In genomic region chr16:84540194-84540593, GRCh38 we compare ENCODE assay signal across 27 cellular contexts.
"Had no signal": no experiment of that assay in that cellular context is flagged by ENCODE, and none has a peak within 500 bp of the region (broad histone marks: within the 10 kb centered on the region; RNA-seq: fewer than 3 reads in every experiment).

No MANE protein-coding gene starts in this region.

- H3K4me1 ChIP-seq: lower lobe of right lung, suprapubic skin, upper lobe of right lung had no signal

- H3K4me3 Mint-ChIP-seq: mesothelial cell of epicardium; naive B cell; natural killer cell; nephron progenitor cell; stimulated activated effector memory CD8-positive, alpha-beta T cell treated with anti-CD3 and anti-CD28 coated beads, Interleukin-12 subunit alpha, Interleukin-12 subunit beta, amount 100 ng/mL, for 72 hours; stimulated activated naive CD8-positive, alpha-beta T cell treated with anti-CD3 and anti-CD28 coated beads, Interleukin-15, Interleukin-2, amounts not matched to agents 100 ng/mL and 50 ng/mL, for 24 hours had no signal

- H3K27me3 ChIP-seq: ovary, right atrium auricular region, tibial artery, upper lobe of right lung had no signal

- ATAC-seq: left cardiac atrium; left lung; lower lobe of right lung; natural killer cell; sciatic nerve; stimulated activated effector memory CD8-positive, alpha-beta T cell treated with anti-CD3 and anti-CD28 coated beads, Interleukin-12 subunit alpha, Interleukin-12 subunit beta, amount 100 ng/mL, for 72 hours; upper lobe of right lung had no signal

- H3K4me1 Mint-ChIP-seq: natural killer cell had no signal

- FAIRE-seq: keratinocyte, urothelium cell line had no signal

- H3K36me3 ChIP-seq: left lung, lower lobe of right lung, ovary, right atrium auricular region, suprapubic skin, thoracic aorta, tibial artery, upper lobe of right lung had no signal

- H3K27ac ChIP-seq: left lung, lower lobe of right lung, ovary, right atrium auricular region, skin epidermis, suprapubic skin, thoracic aorta, tibial artery, upper lobe of right lung had no signal

- H3K9me3 ChIP-seq: left lung, lower lobe of right lung, ovary, right atrium auricular region, suprapubic skin, thoracic aorta, tibial artery, upper lobe of right lung had no signal

- H3K36me3 Mint-ChIP-seq: mesothelial cell of epicardium, natural killer cell had no signal

- H3K27ac Mint-ChIP-seq: mesothelial cell of epicardium; natural killer cell; progenitor cell of endocrine pancreas; stimulated activated effector memory CD8-positive, alpha-beta T cell treated with anti-CD3 and anti-CD28 coated beads, Interleukin-12 subunit alpha, Interleukin-12 subunit beta, amount 100 ng/mL, for 72 hours; stimulated activated naive CD8-positive, alpha-beta T cell treated with anti-CD3 and anti-CD28 coated beads, Interleukin-15, Interleukin-2, amounts not matched to agents 100 ng/mL and 50 ng/mL, for 24 hours had no signal

- H3K4me3 ChIP-seq: left lung, lower lobe of right lung, ovary, right atrium auricular region, skin epidermis, suprapubic skin, thoracic aorta, tibial artery, upper lobe of right lung had no signal

- DNase-seq: hippocampal formation; kidney glomerular epithelial cell; left cardiac atrium; left lung; mammary epithelial cell; mesendoderm; naive B cell; natural killer cell; nephron progenitor cell; ovary; stimulated activated CD4-positive, alpha-beta T cell treated with anti-CD3 and anti-CD28 coated beads, Interleukin-4, amount 100 ng/mL, for 24 hours; stimulated activated naive CD4-positive, alpha-beta T cell; tibial artery; trophoblast cell; upper lobe of right lung had no signal

- H3K27me3 Mint-ChIP-seq: progenitor cell of endocrine pancreas; stimulated activated naive CD8-positive, alpha-beta T cell treated with anti-CD3 and anti-CD28 coated beads, Interleukin-15, Interleukin-2, amounts not matched to agents 100 ng/mL and 50 ng/mL, for 24 hours had no signal

- H3K9me3 Mint-ChIP-seq: mesothelial cell of epicardium; natural killer cell; stimulated activated effector memory CD8-positive, alpha-beta T cell treated with anti-CD3 and anti-CD28 coated beads, Interleukin-12 subunit alpha, Interleukin-12 subunit beta, amount 100 ng/mL, for 72 hours; stimulated activated naive CD8-positive, alpha-beta T cell treated with anti-CD3 and anti-CD28 coated beads, Interleukin-15, Interleukin-2, amounts not matched to agents 100 ng/mL and 50 ng/mL, for 24 hours had no signal
